Comparison of ENCODE assay signal across 1 cellular context in genomic region chr1:144021690-144022384, GRCh38. TPM values are rescaled to one million over a fixed set of nuclear protein-coding genes. Genes with fewer than 3 reads are reported as not detected.
"Had no signal": no experiment of that assay in that cellular context is flagged by ENCODE, and none has a peak within 500 bp of the region (broad histone marks: within the 10 kb centered on the region; RNA-seq: fewer than 3 reads in every experiment).

No MANE protein-coding gene starts in this region.

RNA-seq across cellular contexts. Expression of gene FAM72C, which starts 50.1 kb away (rescaled TPM):
- total RNA-seq: Right ventricle myocardium superior had no signal
